8 cellular contexts compared by ENCODE assay signal in genomic region chr16:30615358-30616076, GRCh38.
DNase-seq lines count a peak whose midpoint lies in the region; ATAC-seq and TF ChIP-seq lines count a peak whose summit lies in the region.

No MANE protein-coding gene starts in this region.

- peak; percentile 17 for DNase-seq in GM03348 (ENCODE audit: low spot score)
- peak; percentile 24 for DNase-seq in NCI-H128 (lab: John Stamatoyannopoulos, UW; ENCODE audit: unreplicated experiment)
- peak; percentile 41 to 53 for DNase-seq in activated CD4-positive, alpha-beta T cell treated with anti-CD3 and anti-CD28 coated beads for 4 hours
- peak; percentile 63 for DNase-seq in effector CD4-positive, alpha-beta T cell

- H3K4me3 ChIP-seq in neutrophil (ENCODE audit: low read depth in 1 of 2, low read length in 1 of 2), result no peak overlapping the region

- no peaks in the 10 kb centered on the region for H3K36me3 ChIP-seq in neutrophil

- no peak overlapping the region for H3K27ac ChIP-seq in neutrophil

- H3K9me3 ChIP-seq in neutrophil, result no peaks in the 10 kb centered on the region

- no peaks in the 10 kb centered on the region for H3K27me3 ChIP-seq in neutrophil

- ATAC-seq in GM21528 (IDR thresholded peaks at IDR 0.05; ENCODE audit: low FRiP score, unreplicated experiment) (no peak), GM18909 (IDR thresholded peaks at IDR 0.05; ENCODE audit: poor library complexity, unreplicated experiment) (no peak), HG03175 (IDR thresholded peaks at IDR 0.05; ENCODE audit: unreplicated experiment) (no peak)

- H3K4me1 ChIP-seq in neutrophil (ENCODE audit: control insufficient read depth in 1 of 2, insufficient read depth in 1 of 2, low read depth in 1 of 2, low read length in 1 of 2), result peaks cover 7 to 13% of the 10 kb centered on the region in 2 experiments

- peak; percentile 31 for TF ChIP-seq CTCF in neutrophil (IDR thresholded peaks at IDR 0.05)
